Comparison of ENCODE assay signal across 8 cellular contexts in genomic region chr3:101803152-101803782, GRCh38. TPM values are rescaled to one million over a fixed set of nuclear protein-coding genes. Genes with fewer than 3 reads are reported as not detected.
A peak's percentile ranks its signal among the peaks of the same experiment; 100 is the strongest.
DNase-seq lines count a peak whose midpoint lies in the region; ATAC-seq and TF ChIP-seq lines count a peak whose summit lies in the region.

No MANE protein-coding gene starts in this region.

- TF ChIP-seq CTCF in WERI-Rb-1 (IDR thresholded peaks at IDR 0.05; ENCODE audit: low read depth, low read length) (peak; percentile 56), dorsolateral prefrontal cortex (IDR thresholded peaks at IDR 0.05 in 54 of 56, conservative IDR thresholded peaks at IDR 0.05 in 2 of 56; ENCODE audit: low read depth in 1 of 56, partially characterized antibody in 56 of 56) (peak; percentile 69 to 95 (median 85)), thoracic aorta (IDR thresholded peaks at IDR 0.05) (peak; percentile 73)

- DNase-seq in D341Med (ENCODE audit: low spot score) (peak; percentile 58), NCI-H2196 treated with DMSO at 0.1 percent for 48 hours (lab: John Stamatoyannopoulos, UW; ENCODE audit: unreplicated experiment) (peak; percentile 82), WERI-Rb-1 (peak; percentile 33), dorsolateral prefrontal cortex (peak in 3 of 10 donors; percentile 54 to 69 (median 60)), mesenchymal stem cell (peak; percentile 80), thoracic aorta (ENCODE audit: low spot score) (no peak)

- no peak overlapping the region for H3K4ac ChIP-seq in mesenchymal stem cell (ENCODE audit: low read depth in 1 of 2, low read length in 2 of 2)

- H3K23ac ChIP-seq in mesenchymal stem cell (ENCODE audit: low read length in 2 of 2) = no peak overlapping the region

- no peak overlapping the region for H2AFZ ChIP-seq in mesenchymal stem cell (ENCODE audit: low read depth, low read length)

- H3K4me1 ChIP-seq in mesenchymal stem cell (ENCODE audit: control insufficient read depth, insufficient read depth, low read depth, low read length) (peaks cover 1% of the 10 kb centered on the region), thoracic aorta (ENCODE audit: control insufficient read depth in 1 of 2, low read depth in 2 of 2) (peaks cover 0 to 9% of the 10 kb centered on the region in 2 donors)

- H2BK5ac ChIP-seq in mesenchymal stem cell (ENCODE audit: low read depth, low read length, poor library complexity, severe bottlenecking) = no peak overlapping the region

- H3K27ac ChIP-seq in WERI-Rb-1 (no peak overlapping the region), dorsolateral prefrontal cortex (peak overlapping the region in 30 of 59 donors; percentile 3 to 86 (median 50)), mesenchymal stem cell (ENCODE audit: low read length, poor library complexity, severe bottlenecking) (no peak overlapping the region), thoracic aorta (no peak overlapping the region)

- H2BK12ac ChIP-seq in mesenchymal stem cell (ENCODE audit: low read length in 2 of 2) = no peak overlapping the region

- 97% methylated on average over 7 of the region's 9 CpGs for WGBS in mesenchymal stem cell

- H2BK120ac ChIP-seq in mesenchymal stem cell (ENCODE audit: low read depth, low read length) = no peak overlapping the region

- no peak overlapping the region for H2BK15ac ChIP-seq in mesenchymal stem cell (ENCODE audit: low read depth, poor library complexity, severe bottlenecking)

- H3K36me3 ChIP-seq in WERI-Rb-1 (no peaks in the 10 kb centered on the region; the same call in 1 of the 2 replicates), mesenchymal stem cell (ENCODE audit: control insufficient read depth in 1 of 2, insufficient read depth in 2 of 2, low read depth in 1 of 2, low read length in 2 of 2) (peaks cover 28 to 34% of the 10 kb centered on the region in 2 experiments), thoracic aorta (no peaks in the 10 kb centered on the region)

- H3K9me3 ChIP-seq in WERI-Rb-1 (ENCODE audit: severe bottlenecking) (no peaks in the 10 kb centered on the region), mesenchymal stem cell (ENCODE audit: control insufficient read depth, low read length) (no peaks in the 10 kb centered on the region), thoracic aorta (no peaks in the 10 kb centered on the region)

- ATAC-seq in GM19351 (IDR thresholded peaks at IDR 0.05; ENCODE audit: unreplicated experiment) = peak; percentile 93
- ATAC-seq in HG03196 (IDR thresholded peaks at IDR 0.05; ENCODE audit: unreplicated experiment) = peak; percentile 93
- ATAC-seq in thoracic aorta (ENCODE audit: insufficient number of reproducible peaks, low FRiP score, low read depth) = peak; percentile 65

- H2AK5ac ChIP-seq in mesenchymal stem cell (ENCODE audit: low read length, severe bottlenecking) = no peak overlapping the region

- no peaks in the 10 kb centered on the region for H3K27me3 ChIP-seq in WERI-Rb-1 (ENCODE audit: insufficient read depth, low read depth, severe bottlenecking)
- no peaks in the 10 kb centered on the region for H3K27me3 ChIP-seq in dorsolateral prefrontal cortex
- H3K27me3 ChIP-seq in mesenchymal stem cell (ENCODE audit: control insufficient read depth in 1 of 2, insufficient read depth in 1 of 2, low read length in 2 of 2) = no peaks in the 10 kb centered on the region
- H3K27me3 ChIP-seq in thoracic aorta (replicated peaks; ENCODE audit: insufficient read depth) = no peaks in the 10 kb centered on the region

- H3K4me2 ChIP-seq in mesenchymal stem cell (ENCODE audit: low read length, poor library complexity, severe bottlenecking) = no peak overlapping the region

- peaks cover 22% of the 10 kb centered on the region for H3K79me1 ChIP-seq in mesenchymal stem cell (replicated peaks; ENCODE audit: low read length, poor library complexity, severe bottlenecking)

- no peak overlapping the region for H3K18ac ChIP-seq in mesenchymal stem cell (ENCODE audit: low read depth in 1 of 2, low read length in 2 of 2)

- no peak overlapping the region for H4K8ac ChIP-seq in mesenchymal stem cell (ENCODE audit: low read length)

- H3K4me3 ChIP-seq in WERI-Rb-1 (ENCODE audit: low read depth, low read length) (no peak overlapping the region), dorsolateral prefrontal cortex (no peak overlapping the region), mesenchymal stem cell (ENCODE audit: insufficient read depth in 1 of 2, low read depth in 1 of 2, low read length in 2 of 2) (no peak overlapping the region), thoracic aorta (no peak overlapping the region)

- H3K14ac ChIP-seq in mesenchymal stem cell (ENCODE audit: low read length in 2 of 2) = no peak overlapping the region

- no peak overlapping the region for H3K9ac ChIP-seq in mesenchymal stem cell (ENCODE audit: low read length)

- H4K91ac ChIP-seq in mesenchymal stem cell (ENCODE audit: low read length) = no peak overlapping the region

- intact Hi-C loops in dorsolateral prefrontal cortex (cut with DNase I) = loop anchor here (2.0 to 5.0 kb wide), 3 partner anchors 71 to 116 kb away; partner anchors contain the start of genes CEP97 (in 1 of the 2) and RPL24 (in 1 of the 2)

RNA-seq across cellular contexts. Expression of gene NXPE3, which starts 24.3 kb away (rescaled TPM):
- total RNA-seq in dorsolateral prefrontal cortex (100 to 1,000 TPM in 1 of 120 experiments, 10 to 100 TPM in 119; 30.4 to 103 (median 51.4) TPM), thoracic aorta (10 to 100 TPM; 15.7 to 30.7 TPM)
- 25.0 TPM for polyA plus RNA-seq in mesenchymal stem cell (2013, experiment 1 of 2)
- 25.1 TPM for polyA plus RNA-seq in mesenchymal stem cell (2013, experiment 2 of 2)

RNA-seq across cellular contexts. Expression of gene NFKBIZ, which starts 46.0 kb away (rescaled TPM):
- total RNA-seq in dorsolateral prefrontal cortex (10 to 100 TPM in 104 of 120 experiments, 1 to 10 TPM in 16; 4.6 to 36.6 (median 15.2) TPM), thoracic aorta (100 to 1,000 TPM; 206 to 225 TPM)
- polyA plus RNA-seq in mesenchymal stem cell (2013, experiment 1 of 2) = 44.7 TPM
- 39.9 TPM for polyA plus RNA-seq in mesenchymal stem cell (2013, experiment 2 of 2)

Comparison
In these comparisons a context has a peak if more than half of its experiments do, and no peak if none do; other contexts are left out.
1. H3K27ac ChIP-seq: peak in dorsolateral prefrontal cortex (30 of 59); none in WERI-Rb-1 (single experiment), mesenchymal stem cell (single experiment) and thoracic aorta (0 of 2).
2. RNA of gene NFKBIZ, which starts 46.0 kb away (total RNA-seq): 206 to 225 TPM in thoracic aorta; 4.6 to 36.6 TPM in dorsolateral prefrontal cortex; every median in the first group is over 4 times any median in the second.
3. Peak in every context shown above with its lines, with median percentiles within 50 percentile points of each other: ATAC-seq and CTCF ChIP-seq.